In the genomic region with DNA sequence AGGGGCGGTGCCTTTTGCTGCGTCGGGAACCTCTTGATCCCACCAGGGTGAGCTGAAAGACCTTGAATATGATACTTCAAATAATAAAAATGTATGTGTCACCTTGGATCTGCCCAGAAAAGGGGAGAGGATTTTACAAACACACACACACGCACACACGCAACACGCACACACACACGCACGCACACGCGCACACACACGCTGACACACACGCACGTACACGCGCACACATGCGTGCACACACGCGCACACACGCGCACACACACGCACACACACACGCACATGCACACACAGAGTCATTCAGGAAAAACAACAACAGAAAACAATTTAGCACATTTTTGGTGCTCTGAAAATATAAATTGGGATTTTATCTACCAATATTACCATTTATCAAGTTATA, we compare ENCODE assay signal across 25 cellular contexts.
"Had no signal": no experiment of that assay in that cellular context is flagged by ENCODE, and none has a peak within 500 bp of the region (broad histone marks: within the 10 kb centered on the region; RNA-seq: fewer than 3 reads in every experiment).

No MANE protein-coding gene starts in this region.

- ATAC-seq: effector memory CD8-positive, alpha-beta T cell; esophagus mucosa; gastrocnemius medialis; heart right ventricle; left colon; left lung; left ventricle myocardium superior; lower lobe of right lung; mucosa of descending colon had no signal

- DNase-seq: dermis blood vessel endothelial cell; dorsolateral prefrontal cortex; effector CD4-positive, alpha-beta T cell; effector memory CD8-positive, alpha-beta T cell; endodermal cell; erythroblast; esophagus squamous epithelium; foreskin fibroblast; foreskin melanocyte; gastrocnemius medialis; glutamatergic neuron; head of caudate nucleus; heart right ventricle; hippocampal formation; kidney; kidney glomerular epithelial cell; left colon; left lung; left ventricle myocardium superior; lower lobe of right lung; mesenchymal stem cell; mucosa of descending colon; naive B cell had no signal

- H3K27me3 Mint-ChIP-seq: effector memory CD8-positive, alpha-beta T cell; naive B cell had no signal

- H3K36me3 Mint-ChIP-seq: mesothelial cell of epicardium, naive B cell had no signal

- H3K4me3 Mint-ChIP-seq: effector memory CD8-positive, alpha-beta T cell; endodermal cell; mesothelial cell of epicardium; naive B cell had no signal

- H3K4me1 Mint-ChIP-seq: endodermal cell, mesothelial cell of epicardium, naive B cell had no signal

- H3K9me3 Mint-ChIP-seq: endodermal cell, mesothelial cell of epicardium had no signal

- H3K27ac Mint-ChIP-seq: effector memory CD8-positive, alpha-beta T cell; endodermal cell; mesothelial cell of epicardium; naive B cell had no signal
